ENCODE assay signal across 33 cellular contexts in genomic region chr5:51997500-51997899, GRCh38.
"Had no signal": no experiment of that assay in that cellular context is flagged by ENCODE, and none has a peak within 500 bp of the region (broad histone marks: within the 10 kb centered on the region; RNA-seq: fewer than 3 reads in every experiment).

No MANE protein-coding gene starts in this region.

- H3K27ac Mint-ChIP-seq: naive thymus-derived CD4-positive, alpha-beta T cell; natural killer cell treated with Interleukin-12 subunit alpha and Interleukin-12 subunit beta and Interleukin-15 and Interleukin-18, amount 100 ng/mL, for 72 hours; nephron progenitor cell; progenitor cell of endocrine pancreas; stimulated activated memory B cell treated with anti-CD40 and anti-IgM and Interleukin-4, amounts not matched to agents 10 μg/mL and 1 μg/mL and 100 μg/mL, for 72 hours; stimulated activated naive CD8-positive, alpha-beta T cell treated with anti-CD3 and anti-CD28 coated beads, Interleukin-15, amount 100 ng/mL, for 72 hours; type B pancreatic cell had no signal

- H3K9me3 ChIP-seq: ovary, psoas muscle, spleen, suprapubic skin, testis, tibial artery, transverse colon, upper lobe of right lung, vagina had no signal

- H3K9ac ChIP-seq: parathyroid adenoma had no signal

- H3K79me2 ChIP-seq: parathyroid adenoma had no signal

- H3K9me3 Mint-ChIP-seq: nephron progenitor cell, neural crest cell, type B pancreatic cell had no signal

- H3K4me2 ChIP-seq: smooth muscle cell had no signal

- H3K4me1 ChIP-seq: parathyroid adenoma, psoas muscle, spleen, suprapubic skin, testis, tibial artery, transverse colon, upper lobe of right lung, vagina had no signal

- H3K27ac ChIP-seq: ovary, parathyroid adenoma, psoas muscle, skin epidermis, spleen, suprapubic skin, testis, tibial artery, transverse colon, upper lobe of right lung, vagina had no signal

- H2AFZ ChIP-seq: parathyroid adenoma had no signal

- H3K27me3 ChIP-seq: ovary, spleen, suprapubic skin, testis, tibial artery, transverse colon, upper lobe of right lung, vagina had no signal

- H3K36me3 Mint-ChIP-seq: naive thymus-derived CD4-positive, alpha-beta T cell; natural killer cell treated with Interleukin-12 subunit alpha and Interleukin-12 subunit beta and Interleukin-15 and Interleukin-18, amount 100 ng/mL, for 72 hours; stimulated activated memory B cell treated with anti-CD40 and anti-IgM and Interleukin-4, amounts not matched to agents 10 μg/mL and 1 μg/mL and 100 μg/mL, for 72 hours; type B pancreatic cell had no signal

- H3K4me3 Mint-ChIP-seq: naive thymus-derived CD4-positive, alpha-beta T cell; natural killer cell treated with Interleukin-12 subunit alpha and Interleukin-12 subunit beta and Interleukin-15 and Interleukin-18, amount 100 ng/mL, for 72 hours; nephron progenitor cell; neural crest cell; stimulated activated memory B cell treated with anti-CD40 and anti-IgM and Interleukin-4, amounts not matched to agents 10 μg/mL and 1 μg/mL and 100 μg/mL, for 72 hours; stimulated activated naive CD8-positive, alpha-beta T cell treated with anti-CD3 and anti-CD28 coated beads, Interleukin-15, amount 100 ng/mL, for 72 hours; type B pancreatic cell had no signal

- FAIRE-seq: urothelium cell line had no signal

- DNase-seq: naive thymus-derived CD4-positive, alpha-beta T cell; nephron progenitor cell; occipital lobe; ovary; posterior cingulate gyrus; psoas muscle; right cardiac atrium; spleen; stimulated activated CD4-positive, alpha-beta T cell treated with anti-CD3 and anti-CD28 coated beads, Interleukin-12 subunit alpha, Interleukin-12 subunit beta, amount 100 ng/mL, for 4 hours; stimulated activated CD4-positive, alpha-beta T cell treated with anti-CD3 and anti-CD28 coated beads, Interleukin-1b, Interleukin-23, amount 100 ng/mL, for 48 hours; stimulated activated CD4-positive, alpha-beta T cell treated with anti-CD3 and anti-CD28 coated beads, Interleukin-4, amount 100 ng/mL, for 1 hour; stimulated activated CD4-positive, alpha-beta T cell treated with anti-CD3 and anti-CD28 coated beads, Interleukin-4, amount 100 ng/mL, for 4 hours; stimulated activated CD8-positive, alpha-beta memory T cell treated with anti-CD3 and anti-CD28 coated beads, Interleukin-4, amount 100 ng/mL, for 48 hours; stimulated activated naive CD4-positive, alpha-beta T cell; stimulated activated naive CD8-positive, alpha-beta T cell treated with anti-CD3 and anti-CD28 coated beads, Interleukin-15, amount 100 ng/mL, for 72 hours; stimulated activated naive CD8-positive, alpha-beta T cell treated with anti-CD3 and anti-CD28 coated beads, Interleukin-15, Interleukin-2, amounts not matched to agents 100 U/mL and 50 U/mL, for 24 hours; substantia nigra; testis; tibial artery; transverse colon; upper lobe of right lung had no signal

- H3K36me3 ChIP-seq: ovary, spleen, suprapubic skin, tibial artery, transverse colon, upper lobe of right lung, vagina had no signal

- ATAC-seq: naive thymus-derived CD4-positive, alpha-beta T cell; natural killer cell treated with Interleukin-12 subunit alpha and Interleukin-12 subunit beta and Interleukin-15 and Interleukin-18, amount 100 ng/mL, for 72 hours; psoas muscle; right cardiac atrium; sciatic nerve; stimulated activated memory B cell treated with anti-CD40 and anti-IgM and Interleukin-4, amounts not matched to agents 10 μg/mL and 1 μg/mL and 100 μg/mL, for 72 hours; stimulated activated naive CD8-positive, alpha-beta T cell treated with anti-CD3 and anti-CD28 coated beads, Interleukin-15, amount 100 ng/mL, for 72 hours; stimulated activated naive CD8-positive, alpha-beta T cell treated with anti-CD3 and anti-CD28 coated beads, Interleukin-15, Interleukin-2, amounts not matched to agents 100 U/mL and 50 U/mL, for 24 hours; upper lobe of right lung had no signal

- H3K27me3 Mint-ChIP-seq: naive thymus-derived CD4-positive, alpha-beta T cell; natural killer cell treated with Interleukin-12 subunit alpha and Interleukin-12 subunit beta and Interleukin-15 and Interleukin-18, amount 100 ng/mL, for 72 hours; stimulated activated memory B cell treated with anti-CD40 and anti-IgM and Interleukin-4, amounts not matched to agents 10 μg/mL and 1 μg/mL and 100 μg/mL, for 72 hours; stimulated activated naive CD8-positive, alpha-beta T cell treated with anti-CD3 and anti-CD28 coated beads, Interleukin-15, amount 100 ng/mL, for 72 hours had no signal

- H3K4me3 ChIP-seq: ovary, psoas muscle, skin epidermis, smooth muscle cell, spleen, suprapubic skin, testis, tibial artery, transverse colon, upper lobe of right lung, vagina had no signal

- H3K4me1 Mint-ChIP-seq: naive thymus-derived CD4-positive, alpha-beta T cell; nephron progenitor cell; stimulated activated memory B cell treated with anti-CD40 and anti-IgM and Interleukin-4, amounts not matched to agents 10 μg/mL and 1 μg/mL and 100 μg/mL, for 72 hours; stimulated activated naive CD8-positive, alpha-beta T cell treated with anti-CD3 and anti-CD28 coated beads, Interleukin-15, amount 100 ng/mL, for 72 hours had no signal
